1 cellular context compared by ENCODE assay signal in the genomic region with DNA sequence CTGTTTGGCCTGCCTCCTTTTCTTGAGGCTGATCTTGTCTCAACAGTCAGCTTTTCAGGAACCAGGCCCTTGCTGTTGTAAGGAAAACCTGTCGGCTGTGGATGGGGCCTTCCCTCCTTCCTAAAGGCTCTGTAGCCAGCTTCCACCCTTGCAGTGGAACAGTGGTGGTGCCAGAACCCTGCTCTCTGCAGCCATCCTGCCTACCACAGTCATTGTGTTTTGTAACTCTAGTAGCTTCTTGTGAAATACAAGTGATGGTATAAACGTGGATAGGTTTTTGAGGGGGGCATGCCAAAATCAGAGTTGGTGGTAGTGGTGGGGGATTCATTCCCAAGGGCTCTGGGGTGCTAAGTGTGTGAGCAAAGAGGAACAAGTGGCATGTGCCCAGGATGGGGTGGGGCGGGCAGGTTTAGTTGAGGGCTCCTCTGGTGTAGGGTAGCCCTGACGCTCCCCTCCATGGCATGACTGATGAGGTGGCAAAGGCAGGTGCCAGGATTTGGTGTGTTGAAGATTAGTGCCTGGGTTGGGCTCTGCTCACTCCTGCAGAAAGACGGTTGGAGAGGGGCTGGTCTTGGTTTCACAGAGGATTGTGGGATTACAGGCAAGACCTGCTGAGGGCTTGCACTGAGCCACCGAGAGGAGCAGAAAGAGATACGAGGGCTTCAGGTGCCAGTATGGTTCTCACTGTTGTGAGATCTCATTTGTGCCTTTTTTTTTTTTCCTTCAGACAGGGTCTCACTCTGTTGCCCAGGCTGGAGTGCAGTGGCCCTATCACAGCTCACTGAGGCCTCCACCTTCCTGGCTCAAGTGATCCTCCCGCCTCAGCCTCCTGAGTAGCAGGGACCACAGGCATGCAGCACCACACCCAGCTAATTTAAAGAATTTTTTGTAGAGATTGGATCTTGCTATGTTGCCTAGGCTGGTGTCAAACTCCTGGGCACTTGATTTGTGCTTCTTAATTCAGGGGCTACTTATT.
TF ChIP-seq lines count a peak whose summit lies in the region.

No MANE protein-coding gene starts in this region.

TF ChIP-seq in HCT116, 20 proteins besides CTCF, POLR2A, EP300 and RAD21:
- no peak for TF ChIP-seq ELF1 (IDR thresholded peaks at IDR 0.05; ENCODE audit: borderline replicate concordance, low read depth)
- no peak for TF ChIP-seq EZH2phosphoT487 (IDR thresholded peaks at IDR 0.05; ENCODE audit: borderline replicate concordance)
- TF ChIP-seq, protein P1, sequence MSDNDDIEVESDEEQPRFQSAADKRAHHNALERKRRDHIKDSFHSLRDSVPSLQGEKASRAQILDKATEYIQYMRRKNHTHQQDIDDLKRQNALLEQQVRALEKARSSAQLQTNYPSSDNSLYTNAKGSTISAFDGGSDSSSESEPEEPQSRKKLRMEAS (IDR thresholded peaks at IDR 0.05): no peak
- TF ChIP-seq YY1 (IDR thresholded peaks at IDR 0.05; ENCODE audit: extremely low read depth, insufficient replicate concordance, low read depth, low read length): no peak
- TF ChIP-seq SP1 (IDR thresholded peaks at IDR 0.05; ENCODE audit: low read depth): no peak
- TF ChIP-seq, protein P2, sequence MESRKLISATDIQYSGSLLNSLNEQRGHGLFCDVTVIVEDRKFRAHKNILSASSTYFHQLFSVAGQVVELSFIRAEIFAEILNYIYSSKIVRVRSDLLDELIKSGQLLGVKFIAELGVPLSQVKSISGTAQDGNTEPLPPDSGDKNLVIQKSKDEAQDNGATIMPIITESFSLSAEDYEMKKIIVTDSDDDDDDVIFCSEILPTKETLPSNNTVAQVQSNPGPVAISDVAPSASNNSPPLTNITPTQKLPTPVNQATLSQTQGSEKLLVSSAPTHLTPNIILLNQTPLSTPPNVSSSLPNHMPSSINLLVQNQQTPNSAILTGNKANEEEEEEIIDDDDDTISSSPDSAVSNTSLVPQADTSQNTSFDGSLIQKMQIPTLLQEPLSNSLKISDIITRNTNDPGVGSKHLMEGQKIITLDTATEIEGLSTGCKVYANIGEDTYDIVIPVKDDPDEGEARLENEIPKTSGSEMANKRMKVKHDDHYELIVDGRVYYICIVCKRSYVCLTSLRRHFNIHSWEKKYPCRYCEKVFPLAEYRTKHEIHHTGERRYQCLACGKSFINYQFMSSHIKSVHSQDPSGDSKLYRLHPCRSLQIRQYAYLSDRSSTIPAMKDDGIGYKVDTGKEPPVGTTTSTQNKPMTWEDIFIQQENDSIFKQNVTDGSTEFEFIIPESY (IDR thresholded peaks at IDR 0.05; ENCODE audit: extremely low read depth, insufficient replicate concordance, low read length): no peak
- TF ChIP-seq, protein P3, sequence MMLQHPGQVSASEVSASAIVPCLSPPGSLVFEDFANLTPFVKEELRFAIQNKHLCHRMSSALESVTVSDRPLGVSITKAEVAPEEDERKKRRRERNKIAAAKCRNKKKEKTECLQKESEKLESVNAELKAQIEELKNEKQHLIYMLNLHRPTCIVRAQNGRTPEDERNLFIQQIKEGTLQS (IDR thresholded peaks at IDR 0.05): no peak
- TF ChIP-seq FOSL1 (IDR thresholded peaks at IDR 0.05; ENCODE audit: low read depth): no peak
- no peak for TF ChIP-seq CBX3 (IDR thresholded peaks at IDR 0.05; ENCODE audit: low read depth)
- TF ChIP-seq SRF (IDR thresholded peaks at IDR 0.05; ENCODE audit: low read depth): no peak
- TF ChIP-seq JUND (IDR thresholded peaks at IDR 0.05): no peak
- no peak for TF ChIP-seq TCF7L2 (IDR thresholded peaks at IDR 0.05; ENCODE audit: borderline replicate concordance, extremely low read depth, insufficient read depth, insufficient read length)
